In the genomic region with DNA sequence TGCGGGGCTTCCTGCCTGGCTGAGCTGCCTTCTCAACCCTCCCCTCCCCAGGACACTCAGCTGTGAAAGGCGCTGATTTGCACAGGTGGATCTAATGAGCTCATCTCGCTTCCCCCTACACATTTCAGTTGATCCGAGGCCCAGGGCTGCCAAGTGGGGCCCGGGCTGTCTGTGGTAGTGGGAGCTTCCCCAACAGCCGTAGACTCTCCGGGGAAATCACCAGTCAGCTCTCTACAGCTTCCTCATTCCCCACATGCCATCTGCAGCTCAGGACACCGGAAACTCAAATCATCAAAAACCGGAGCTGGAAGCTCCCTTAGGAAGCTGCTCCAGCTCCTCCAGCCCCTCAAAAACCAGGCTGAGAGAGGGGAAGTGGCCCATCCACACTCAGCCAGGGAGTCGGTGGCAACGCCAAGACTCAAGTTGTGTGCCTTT, we compare ENCODE assay signal across 1 cellular context.
TF ChIP-seq lines count a peak whose summit lies in the region.

No MANE protein-coding gene starts in this region.

TF ChIP-seq in SK-N-SH, 30 proteins besides CTCF, POLR2A, EP300 and RAD21 (continued from another document):
- TF ChIP-seq MXI1 (IDR thresholded peaks at IDR 0.05; ENCODE audit: low read depth, low read length) (no peak), TCF12 (IDR thresholded peaks at IDR 0.05) (no peak)
